8 cellular contexts compared by ENCODE assay signal in genomic region chr12:46371718-46372130, GRCh38. TPM values are rescaled to one million over a fixed set of nuclear protein-coding genes. Genes with fewer than 3 reads are reported as not detected.
DNase-seq lines count a peak whose midpoint lies in the region; FAIRE-seq and TF ChIP-seq lines count a peak whose summit lies in the region.

No MANE protein-coding gene starts in this region.

- H3K4me1 ChIP-seq in Caco-2 (peaks cover 45% of the 10 kb centered on the region), astrocyte (ENCODE audit: insufficient read depth, low read length) (peaks cover 38% of the 10 kb centered on the region), iPS DF 6.9 (ENCODE audit: control insufficient read depth, insufficient read depth, low read length) (peaks cover 3% of the 10 kb centered on the region; the same call in 1 of the 2 replicates)

- BruUV-seq in Caco-2 (replicated peaks; lab: Mats Ljungman, UMichigan), result TSS peak; percentile 97

- intact Hi-C loops in Caco-2 (cut with micrococcal nuclease; ENCODE audit: unreplicated experiment), result loop anchor here (1.0 to 5.0 kb wide), 5 partner anchors 12 to 379 kb away; partner anchors contain the start of gene SCAF11

- peaks cover 62% of the 10 kb centered on the region for H3K79me2 ChIP-seq in astrocyte (ENCODE audit: insufficient read depth, low read length)

- no peaks in the 10 kb centered on the region for H3K27me3 ChIP-seq in Caco-2 (replicated peaks; ENCODE audit: control insufficient read depth, insufficient read depth, low read length)
- H3K27me3 ChIP-seq in astrocyte (ENCODE audit: insufficient read depth, low read length), result no peaks in the 10 kb centered on the region
- no peaks in the 10 kb centered on the region for H3K27me3 ChIP-seq in iPS DF 6.9 (ENCODE audit: control insufficient read depth, insufficient read depth, low read length)

- H3K4me3 Mint-ChIP-seq in Caco-2 (ENCODE audit: unreplicated experiment), result peak overlapping the region; percentile 76
- peak overlapping the region; percentile 99 for H3K4me3 Mint-ChIP-seq in astrocyte (ENCODE audit: unreplicated experiment)

- H3K27me3 Mint-ChIP-seq in Caco-2 (ENCODE audit: insufficient read depth, unreplicated experiment) (no peaks in the 10 kb centered on the region), astrocyte (ENCODE audit: low read depth, unreplicated experiment) (no peaks in the 10 kb centered on the region)

- H3K36me3 ChIP-seq in Caco-2 (ENCODE audit: control insufficient read depth, insufficient read depth, low read length), result peaks cover 12% of the 10 kb centered on the region
- H3K36me3 ChIP-seq in astrocyte (ENCODE audit: insufficient read depth, low read length), result peaks cover 43% of the 10 kb centered on the region
- peaks cover 26% of the 10 kb centered on the region; the same call in 1 of the 2 replicates for H3K36me3 ChIP-seq in iPS DF 6.9 (ENCODE audit: control insufficient read depth, insufficient read depth, low read length)

- TF ChIP-seq CTCF in Caco-2 (IDR thresholded peaks at IDR 0.05; ENCODE audit: insufficient read depth in 1 of 2, low read depth in 1 of 2, low read length in 1 of 2, severe bottlenecking in 1 of 2, unreplicated experiment in 1 of 2) (no peak), GM20000 (IDR thresholded peaks at IDR 0.05; ENCODE audit: extremely low read depth, missing control alignments) (no peak), astrocyte (IDR thresholded peaks at IDR 0.05; ENCODE audit: insufficient read depth, low read depth, low read length) (no peak)

- WGBS in iPS DF 6.9 (ENCODE audit: insufficient coverage, insufficient read length), result no CpG with 5 or more reads among the region's 29 CpGs

- peak; percentile 76 to 77 for DNase-seq in Caco-2
- DNase-seq in GM20000 (ENCODE audit: low spot score), result peak; percentile 67
- peak; percentile 67 for DNase-seq in HT-29 (ENCODE audit: low spot score)
- DNase-seq in SHP77 (lab: John Stamatoyannopoulos, UW), result peak; percentile 50 to 54
- no peak for DNase-seq in astrocyte (ENCODE audit: low read depth)
- no peak for DNase-seq in iPS DF 6.9 (ENCODE audit: low read depth, low spot score)
- no peak for DNase-seq in skeletal muscle cell (ENCODE audit: low read depth)
- no peak for DNase-seq in putamen (ENCODE audit: low spot score)

- H3K36me3 Mint-ChIP-seq in Caco-2 (ENCODE audit: insufficient read depth, unreplicated experiment) (peaks cover 68% of the 10 kb centered on the region), astrocyte (ENCODE audit: low read depth, unreplicated experiment) (peaks cover 26% of the 10 kb centered on the region)

- FAIRE-seq in astrocyte (lab: Jason Lieb, UNC), result no peak

- CTCF ChIA-PET in Caco-2 (lab: Charles Lee), result interaction anchor here (0.6 to 3.4 kb wide), 2 partner anchors 25 to 290 kb away, joined by 7 to 18 read pairs; no protein-coding TSS in a partner anchor

- H3K4me3 ChIP-seq in Caco-2 (ENCODE audit: low read depth, low read length), result peak overlapping the region; percentile 83
- peak overlapping the region; percentile 96 for H3K4me3 ChIP-seq in astrocyte (ENCODE audit: insufficient read depth, low read depth, low read length)
- peak overlapping the region; percentile 78 for H3K4me3 ChIP-seq in iPS DF 6.9 (ENCODE audit: low read length)
- H3K4me3 ChIP-seq in skeletal muscle cell (ENCODE audit: low read depth, low read length), result peak overlapping the region; percentile 68

- H3K9ac ChIP-seq in astrocyte (ENCODE audit: low read length), result peak overlapping the region; percentile 97

- H3K27ac ChIP-seq in astrocyte (ENCODE audit: low read depth, low read length) (peak overlapping the region; percentile 97), iPS DF 6.9 (ENCODE audit: low read length) (no peak overlapping the region)

- H3K4me2 ChIP-seq in astrocyte (ENCODE audit: low read length), result peak overlapping the region; percentile 99

- H4K20me1 ChIP-seq in astrocyte (ENCODE audit: insufficient read depth, low read length), result peaks cover 57% of the 10 kb centered on the region

- peak overlapping the region; percentile 100 for H3K27ac Mint-ChIP-seq in Caco-2 (ENCODE audit: unreplicated experiment)
- H3K27ac Mint-ChIP-seq in astrocyte (ENCODE audit: unreplicated experiment), result peak overlapping the region; percentile 98

- no peaks in the 10 kb centered on the region for H3K9me3 Mint-ChIP-seq in Caco-2 (ENCODE audit: unreplicated experiment)
- H3K9me3 Mint-ChIP-seq in astrocyte (ENCODE audit: unreplicated experiment), result no peaks in the 10 kb centered on the region

- no peaks in the 10 kb centered on the region for H3K9me3 ChIP-seq in Caco-2
- no peaks in the 10 kb centered on the region for H3K9me3 ChIP-seq in astrocyte (ENCODE audit: insufficient read depth, low read depth, low read length)
- no peaks in the 10 kb centered on the region for H3K9me3 ChIP-seq in iPS DF 6.9 (ENCODE audit: control insufficient read depth, insufficient read depth, low read length)

- H2AFZ ChIP-seq in astrocyte (ENCODE audit: low read depth, low read length), result no peak overlapping the region

- POLR2A ChIA-PET in Caco-2 (lab: Charles Lee), result interaction anchor here (0.5 to 1.9 kb wide), 9 partner anchors 9 to 595 kb away, joined by 3 to 7 read pairs (median 4); no protein-coding TSS in a partner anchor

- H3K4me1 Mint-ChIP-seq in Caco-2 (ENCODE audit: low read depth, unreplicated experiment) (peaks cover 36% of the 10 kb centered on the region), astrocyte (ENCODE audit: low read depth, unreplicated experiment) (peaks cover 21% of the 10 kb centered on the region)

RNA-seq across cellular contexts. Expression of gene SLC38A2, which starts 0.8 kb away (rescaled TPM):
- total RNA-seq in Caco-2 (2022) (317 and 331 TPM in 2 replicates), astrocyte (378 and 421 TPM in 2 replicates)
- total RNA-seq in HT-29 (2014; rRNA removed; shearing (Covaris generic)), result 67.9 and 74.4 TPM in 2 replicates

Comparison
In these comparisons a context has a peak if more than half of its experiments do, and no peak if none do; other contexts are left out.
1. DNase-seq: peak in Caco-2 (2 of 2), GM20000 (single experiment), HT-29 (single experiment) and SHP77 (2 of 2); none in astrocyte (single experiment), iPS DF 6.9 (single experiment), skeletal muscle cell (single experiment) and putamen (single experiment).
2. Peak in every context shown above with its lines, with median percentiles within 50 percentile points of each other: H3K4me3 ChIP-seq.